ENCODE assay signal across 9 cellular contexts in the genomic region with DNA sequence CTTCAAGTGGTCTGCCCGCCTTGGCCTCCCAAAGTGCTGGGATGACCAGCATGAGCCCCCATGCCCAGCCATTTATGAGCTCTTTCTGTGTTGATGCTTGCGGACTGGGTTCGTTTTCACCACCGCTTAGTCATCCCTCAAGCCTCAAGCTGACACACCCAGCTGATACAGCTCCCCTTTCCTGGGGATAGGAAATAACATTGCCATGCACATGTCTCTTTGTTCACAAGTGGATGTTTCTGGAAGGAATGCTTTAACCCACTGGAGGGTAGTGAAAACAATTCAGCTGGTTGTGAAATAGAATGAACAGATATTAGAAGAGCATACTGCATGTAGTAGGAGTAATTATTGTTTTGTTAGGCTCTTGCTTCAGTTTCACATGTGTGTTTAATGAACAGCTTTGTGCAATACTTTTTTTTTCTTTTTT. TPM values are rescaled to one million over a fixed set of nuclear protein-coding genes. Genes with fewer than 3 reads are reported as not detected.
A peak's percentile ranks its signal among the peaks of the same experiment; 100 is the strongest.
DNase-seq lines count a peak whose midpoint lies in the region; ATAC-seq, FAIRE-seq and TF ChIP-seq lines count a peak whose summit lies in the region.
"Had no signal": no experiment of that assay in that cellular context is flagged by ENCODE, and none has a peak within 500 bp of the region (broad histone marks: within the 10 kb centered on the region; RNA-seq: fewer than 3 reads in every experiment).

No MANE protein-coding gene starts in this region.

- H3K27me3 ChIP-seq in HepG2 (ENCODE audit: control insufficient read depth in 1 of 2, insufficient read depth in 2 of 2, low read length in 2 of 2) (peaks cover 0 to 15% of the 10 kb centered on the region in 2 experiments; a peak in 1 of 5 replicates), right lobe of liver (no peaks in the 10 kb centered on the region), vagina (no peaks in the 10 kb centered on the region), H9 (ENCODE audit: insufficient read depth, low read length) (no peaks in the 10 kb centered on the region), adrenal gland (no peaks in the 10 kb centered on the region)

- TF ChIP-seq EP300 in HepG2 (IDR thresholded peaks at IDR 0.05; ENCODE audit: low read depth in 2 of 2, low read length in 2 of 2) (no peak; a peak in 1 of 4 replicates), HepG2 (CRISPR knock-in tag; IDR thresholded peaks at IDR 0.05; ENCODE audit: borderline replicate concordance) (no peak)

- peaks cover 17% of the 10 kb centered on the region for H3K27me3 Mint-ChIP-seq in H9 (ENCODE audit: low read depth)

- no peak overlapping the region for H2BK120ac ChIP-seq in H9 (ENCODE audit: low read depth, low read length, poor library complexity, severe bottlenecking)

- H2AFZ ChIP-seq in HepG2 (ENCODE audit: low read length) (no peak overlapping the region), H9 (ENCODE audit: low read length) (no peak overlapping the region)

- H3K4me2 ChIP-seq in HepG2 (ENCODE audit: low read depth, low read length) (no peak overlapping the region), H9 (ENCODE audit: insufficient read depth, insufficient read length, low read length) (no peak overlapping the region)

- no peak overlapping the region for H2AK5ac ChIP-seq in H9 (ENCODE audit: insufficient read length, low read length)

- no peak overlapping the region for H2BK15ac ChIP-seq in H9 (ENCODE audit: low read depth, low read length)

- H3K18ac ChIP-seq in H9 (ENCODE audit: insufficient read length, low read depth, low read length), result no peak overlapping the region

- H3K9ac ChIP-seq in HepG2 (ENCODE audit: insufficient read depth, low read depth, low read length), result no peak overlapping the region
- no peak overlapping the region for H3K9ac ChIP-seq in kidney (ENCODE audit: low read length in 2 of 2)
- H3K9ac ChIP-seq in H9 (ENCODE audit: extremely low read depth, insufficient read length, low read length), result no peak overlapping the region

- no peak for FAIRE-seq in HepG2 (lab: Jason Lieb, UNC)
- FAIRE-seq in kidney (lab: Jason Lieb, UNC), result no peak

- H2BK20ac ChIP-seq in H9 (ENCODE audit: low read depth, low read length, poor library complexity, severe bottlenecking), result no peak overlapping the region

- H3K23ac ChIP-seq in H9 (ENCODE audit: insufficient read length, low read depth, low read length), result no peak overlapping the region

- H3K4ac ChIP-seq in H9 (ENCODE audit: low read depth, low read length), result no peak overlapping the region

- H3K79me1 ChIP-seq in H9 (ENCODE audit: insufficient read depth, low read depth, low read length, poor library complexity, severe bottlenecking), result no peaks in the 10 kb centered on the region

- POLR2A ChIA-PET in HepG2 (lab: Yijun Ruan, JAX), result interaction anchor here (1.1 to 1.3 kb wide), 3 partner anchors 8 to 25 kb away, joined by 3 to 6 read pairs (median 6); partner anchors contain the start of gene METTL27

- H3K9me3 ChIP-seq in HepG2 (ENCODE audit: low read length) (no peaks in the 10 kb centered on the region), right lobe of liver (no peaks in the 10 kb centered on the region), kidney (ENCODE audit: control insufficient read depth in 1 of 2, low read length in 2 of 2) (no peaks in the 10 kb centered on the region), vagina (no peaks in the 10 kb centered on the region), H9 (ENCODE audit: control insufficient read depth, low read depth, low read length) (no peaks in the 10 kb centered on the region), adrenal gland (replicated peaks in 1 of 3) (no peaks in the 10 kb centered on the region)

- H3K79me2 ChIP-seq in HepG2 (ENCODE audit: insufficient read depth, low read length) (no peaks in the 10 kb centered on the region), H9 (ENCODE audit: insufficient read depth, low read length) (no peaks in the 10 kb centered on the region)

- 36% methylated on average over 4 of the region's 4 CpGs for WGBS in HepG2 (ENCODE audit: low lambda C conversion rate)
- 60% methylated on average over 4 of the region's 4 CpGs for WGBS in right lobe of liver (ENCODE audit: insufficient coverage, low coverage, low lambda C conversion rate, missing lambda C conversion rate)
- no CpG with 5 or more reads among the region's 4 CpGs for WGBS in H9 (ENCODE audit: extremely low coverage, insufficient read length, low lambda C conversion rate)
- WGBS in adrenal gland, 4 donors, result 70 to 79% (median 73%) methylated on average over 4 of the region's 4 CpGs

- H3K36me3 ChIP-seq in HepG2 (replicated peaks in 1 of 2; ENCODE audit: control insufficient read depth in 1 of 2, insufficient read depth in 2 of 2, low read length in 2 of 2), result no peaks in the 10 kb centered on the region
- no peaks in the 10 kb centered on the region for H3K36me3 ChIP-seq in right lobe of liver
- H3K36me3 ChIP-seq in kidney (ENCODE audit: control insufficient read depth in 1 of 2, insufficient read depth in 2 of 2, low read length in 2 of 2), result no peaks in the 10 kb centered on the region
- H3K36me3 ChIP-seq in vagina, result no peaks in the 10 kb centered on the region
- no peaks in the 10 kb centered on the region for H3K36me3 ChIP-seq in adrenal gland (replicated peaks in 1 of 2)

- DNase-seq in HepG2 (ENCODE audit: low spot score) (no peak), right lobe of liver (no peak), amniotic epithelial cell (ENCODE audit: low read depth) (peak; percentile 99), kidney (peak; percentile 66), vagina (ENCODE audit: extremely low spot score in 2 of 2) (peak in 1 of 2 donors; percentile 95), H9 (no peak), adrenal gland (no peak)
- DNase-seq in central memory CD4-positive, alpha-beta T cell, result no peak

- no peak overlapping the region for H3T11ph ChIP-seq in H9 (ENCODE audit: low read length)

- H3K36me3 Mint-ChIP-seq in H9 (ENCODE audit: insufficient read depth in 1 of 3, low read depth in 3 of 3), result peaks cover 0 to 4% (median 0%) of the 10 kb centered on the region in 3 experiments; a peak in 2 of 7 replicates
- H3K36me3 Mint-ChIP-seq: IgD-negative memory B cell had no signal

- no peak for TF ChIP-seq RAD21 in HepG2 (CRISPR knock-in tag; IDR thresholded peaks at IDR 0.05)

- no peak overlapping the region for H3K14ac ChIP-seq in H9 (ENCODE audit: insufficient read depth, low read length)

- no TSS peak for BruUV-seq in HepG2 (replicated peaks; lab: Mats Ljungman, UMichigan)

- H3K4me1 Mint-ChIP-seq in H9, result peaks cover 18 to 36% of the 10 kb centered on the region in 2 experiments

- H4K8ac ChIP-seq in H9 (replicated peaks; ENCODE audit: insufficient read length, low read depth, low read length), result no peak overlapping the region

- H4K5ac ChIP-seq in H9 (ENCODE audit: insufficient read length, low read depth, low read length), result no peak overlapping the region

- CTCF ChIA-PET in HepG2 (lab: Yijun Ruan, JAX; ENCODE audit: low intra/inter-chr PET ratio, low total read pairs), result no interaction called here

- no peak overlapping the region for H2BK5ac ChIP-seq in H9 (ENCODE audit: insufficient read length, low read length)

- peaks cover 2 to 7% of the 10 kb centered on the region in 2 experiments; a peak in 2 of 5 replicates for H3K9me3 Mint-ChIP-seq in H9

- no peak overlapping the region for H3K27ac ChIP-seq in HepG2 (ENCODE audit: extremely low read length, insufficient read depth, low read length)
- no peak overlapping the region for H3K27ac ChIP-seq in right lobe of liver
- H3K27ac ChIP-seq in kidney (ENCODE audit: low read depth in 2 of 2, low read length in 2 of 2), result peak overlapping the region; percentile 6 to 47
- peak overlapping the region; percentile 85 for H3K27ac ChIP-seq in vagina
- H3K27ac ChIP-seq in H9 (ENCODE audit: insufficient read length, low read depth, low read length), result no peak overlapping the region
- H3K27ac ChIP-seq in adrenal gland, result no peak overlapping the region

- ATAC-seq in HepG2 (no peak), right lobe of liver (no peak)

- H3K56ac ChIP-seq in H9 (ENCODE audit: insufficient read length, low read depth, low read length), result no peak overlapping the region

- H4K20me1 ChIP-seq in HepG2 (ENCODE audit: insufficient read depth, low read length) (no peaks in the 10 kb centered on the region), H9 (ENCODE audit: control insufficient read depth, insufficient read depth, insufficient read length) (no peaks in the 10 kb centered on the region)

- no peak for TF ChIP-seq CTCF in HepG2 (CRISPR knock-in tag; IDR thresholded peaks at IDR 0.05)
- TF ChIP-seq CTCF in right lobe of liver (IDR thresholded peaks at IDR 0.05), result no peak
- no peak for TF ChIP-seq CTCF in kidney (IDR thresholded peaks at IDR 0.05; ENCODE audit: borderline replicate concordance, extremely low read depth, insufficient read depth)
- TF ChIP-seq CTCF in vagina (IDR thresholded peaks at IDR 0.05), result no peak
- TF ChIP-seq CTCF in H9 (conservative IDR thresholded peaks at IDR 0.05), result no peak
- TF ChIP-seq CTCF in adrenal gland (IDR thresholded peaks at IDR 0.05), result no peak

- H3K4me3 Mint-ChIP-seq in H9, result no peak overlapping the region

- no peak overlapping the region; a peak in 1 of 7 replicates for H3K27ac Mint-ChIP-seq in H9
- H3K27ac Mint-ChIP-seq: IgD-negative memory B cell had no signal

- H3K4me1 ChIP-seq in HepG2 (ENCODE audit: insufficient read depth, low read length), result peaks cover 2% of the 10 kb centered on the region
- peaks cover 0 to 4% (median 0%) of the 10 kb centered on the region in 4 donors for H3K4me1 ChIP-seq in right lobe of liver
- peaks cover 5 to 13% of the 10 kb centered on the region in 2 donors for H3K4me1 ChIP-seq in kidney (ENCODE audit: control insufficient read depth in 1 of 2, insufficient read depth in 1 of 2, low read depth in 1 of 2, low read length in 2 of 2)
- peaks cover 48% of the 10 kb centered on the region for H3K4me1 ChIP-seq in vagina
- no peaks in the 10 kb centered on the region for H3K4me1 ChIP-seq in H9 (ENCODE audit: insufficient read depth, low read length)
- peaks cover 0 to 6% of the 10 kb centered on the region in 2 donors for H3K4me1 ChIP-seq in adrenal gland (replicated peaks in 1 of 2)

- H3K4me3 ChIP-seq in HepG2 (replicated peaks in 1 of 3; ENCODE audit: insufficient read depth in 1 of 3, low read depth in 2 of 3, low read length in 3 of 3) (no peak overlapping the region), right lobe of liver (no peak overlapping the region), kidney (ENCODE audit: low read length in 2 of 2) (no peak overlapping the region), vagina (no peak overlapping the region), adrenal gland (no peak overlapping the region)

- intact Hi-C loops in HepG2 (cut with micrococcal nuclease; ENCODE audit: unreplicated experiment), result no loop called here
- intact Hi-C loops in right lobe of liver (cut with DNase I), result loop anchor here in 1 of 2 donors (10.0 kb wide), 1 partner anchor 116 kb away; the partner anchor contains the start of gene ABHD11
- intact Hi-C loops in kidney (cut with DNase I), result no loop called here
- intact Hi-C loops in vagina (cut with DNase I), result no loop called here
- intact Hi-C loops in adrenal gland (cut with DNase I), result loop anchor here in 1 of 2 donors (10.0 kb wide), 1 partner anchor 246 kb away; no protein-coding TSS in a partner anchor

- H4K91ac ChIP-seq in H9 (ENCODE audit: insufficient read length, low read depth, low read length), result no peak overlapping the region

- TF ChIP-seq POLR2A in HepG2 (IDR thresholded peaks at IDR 0.05; ENCODE audit: insufficient read depth in 1 of 2, low read depth in 2 of 2, low read length in 2 of 2), result no peak
- TF ChIP-seq POLR2A in right lobe of liver (IDR thresholded peaks at IDR 0.05), result no peak
- TF ChIP-seq POLR2A in vagina (IDR thresholded peaks at IDR 0.05), result no peak
- no peak for TF ChIP-seq POLR2A in adrenal gland (IDR thresholded peaks at IDR 0.05)

- no peaks in the 10 kb centered on the region for H3K23me2 ChIP-seq in H9 (ENCODE audit: insufficient read length, low read depth, low read length, poor library complexity, severe bottlenecking)

- in situ Hi-C loops in HepG2 (cut with HindIII; ENCODE audit: extremely low pct_ligation_motif_present, low pct_unique_long_range_greater_than_20kb), result no loop called here

- H2BK12ac ChIP-seq in H9 (ENCODE audit: insufficient read length, low read depth, low read length), result no peak overlapping the region

RNA-seq across cellular contexts. Expression of gene METTL27, which starts 8.5 kb away (rescaled TPM):
- 1.2 and 2.0 TPM in 2 replicates for total RNA-seq in HepG2 (2016; rRNA removed; fragmentation: Illumina TruSeq; extraction: Trizol)
- 0.88 and 1.1 TPM in 2 replicates for total RNA-seq in HepG2 (2016; cell fraction: cytosol; rRNA removed; fragmentation: Illumina TruSeq; extraction: Trizol; ENCODE audit: low read depth)
- total RNA-seq in HepG2 (2016; cell fraction: insoluble cytoplasmic fraction; rRNA removed; fragmentation: Illumina TruSeq; extraction: Trizol), result 1.3 and 1.7 TPM in 2 replicates
- total RNA-seq in HepG2 (2016; cell fraction: membrane; rRNA removed; fragmentation: Illumina TruSeq; extraction: Trizol), result 0.77 and 1.5 TPM in 2 replicates
- 0.60 and 0.99 TPM in 2 replicates for total RNA-seq in HepG2 (2016; cell fraction: nucleus; rRNA removed; fragmentation: Illumina TruSeq; extraction: Trizol)
- 3.0 and 3.6 TPM in 2 replicates for polyA plus RNA-seq in HepG2 (2011; rRNA removed)
- 1.5 and 4.7 TPM in 2 replicates for polyA plus RNA-seq in HepG2 (2011; cell fraction: cytosol; rRNA removed)
- polyA plus RNA-seq in HepG2 (2011; cell fraction: nucleus; rRNA removed), result 3.3 and 4.0 TPM in 2 replicates
- 1.8 and 2.3 TPM in 2 replicates for polyA plus RNA-seq in HepG2 (2012)
- polyA plus RNA-seq in HepG2 (2016; cell fraction: cytosol; fragmentation: Illumina TruSeq; extraction: Trizol; ENCODE audit: low read depth), result 1.4 and 1.7 TPM in 2 replicates
- polyA plus RNA-seq in HepG2 (2016; cell fraction: insoluble cytoplasmic fraction; fragmentation: Illumina TruSeq; extraction: Trizol; ENCODE audit: low read depth), result 0.83 and 1.6 TPM in 2 replicates
- 0.92 and 1.7 TPM in 2 replicates for polyA plus RNA-seq in HepG2 (2016; cell fraction: membrane; fragmentation: Illumina TruSeq; extraction: Trizol; ENCODE audit: low read depth)
- 1.5 and 1.8 TPM in 2 replicates for polyA plus RNA-seq in HepG2 (2016; cell fraction: nucleus; fragmentation: Illumina TruSeq; extraction: Trizol; ENCODE audit: insufficient read depth, low read depth)
- 3.6 and 5.4 TPM in 2 replicates for polyA minus RNA-seq in HepG2 (2011; rRNA and poly(A)+ RNA removed; ENCODE audit: low replicate concordance)
- polyA minus RNA-seq in HepG2 (2011; cell fraction: cytosol; rRNA and poly(A)+ RNA removed), result 0.69 and 0.70 TPM in 2 replicates
- polyA minus RNA-seq in HepG2 (2011; cell fraction: nucleus; rRNA and poly(A)+ RNA removed), result 2.1 and 3.7 TPM in 2 replicates
- total RNA-seq in right lobe of liver, result 1 to 10 TPM in 3 of 6 experiments, under 1 TPM in 3; 0.49 to 1.4 (median 1.0) TPM
- total RNA-seq in kidney, result 19.3 TPM
- 12.9 TPM for polyA plus RNA-seq in kidney (ENCODE audit: insufficient read depth, low read depth, low replicate concordance)
- not detected for total RNA-seq in vagina
- total RNA-seq in H9 (2021), result 13.5 and 14.9 TPM in 2 replicates
- total RNA-seq in adrenal gland, result 1 to 10 TPM in 7 of 8 donors, not detected in 1; 1.3 to 8.3 (median 3.3) TPM
- 1 to 10 TPM in 2 of 3 donors, under 1 TPM in 1; 0.40 to 2.2 (median 1.1) TPM for polyA plus RNA-seq in adrenal gland
- polyA plus RNA-seq: IgD-negative memory B cell had no signal

RNA-seq across cellular contexts. Expression of gene TMEM270, which starts 10.2 kb away (rescaled TPM):
- total RNA-seq in HepG2 (2016; rRNA removed; fragmentation: Illumina TruSeq; extraction: Trizol), result not detected in 2 replicates
- total RNA-seq in HepG2 (2016; cell fraction: cytosol; rRNA removed; fragmentation: Illumina TruSeq; extraction: Trizol; ENCODE audit: low read depth), result not detected in 2 replicates
- total RNA-seq in HepG2 (2016; cell fraction: insoluble cytoplasmic fraction; rRNA removed; fragmentation: Illumina TruSeq; extraction: Trizol), result not detected in 2 replicates
- not detected in 2 replicates for total RNA-seq in HepG2 (2016; cell fraction: membrane; rRNA removed; fragmentation: Illumina TruSeq; extraction: Trizol)
- not detected in 2 replicates for total RNA-seq in HepG2 (2016; cell fraction: nucleus; rRNA removed; fragmentation: Illumina TruSeq; extraction: Trizol)
- not detected in 2 replicates for polyA plus RNA-seq in HepG2 (2011; rRNA removed)
- polyA plus RNA-seq in HepG2 (2011; cell fraction: cytosol; rRNA removed), result not detected in 2 replicates
- polyA plus RNA-seq in HepG2 (2011; cell fraction: nucleus; rRNA removed), result not detected in 2 replicates
- polyA plus RNA-seq in HepG2 (2012), result not detected in 2 replicates
- polyA plus RNA-seq in HepG2 (2016; cell fraction: cytosol; fragmentation: Illumina TruSeq; extraction: Trizol; ENCODE audit: low read depth), result not detected in 2 replicates
- not detected in 2 replicates for polyA plus RNA-seq in HepG2 (2016; cell fraction: insoluble cytoplasmic fraction; fragmentation: Illumina TruSeq; extraction: Trizol; ENCODE audit: low read depth)
- not detected in 2 replicates for polyA plus RNA-seq in HepG2 (2016; cell fraction: membrane; fragmentation: Illumina TruSeq; extraction: Trizol; ENCODE audit: low read depth)
- polyA plus RNA-seq in HepG2 (2016; cell fraction: nucleus; fragmentation: Illumina TruSeq; extraction: Trizol; ENCODE audit: insufficient read depth, low read depth), result not detected in 2 replicates
- 1.4 TPM in 1 of 2 replicates, not detected in the other for polyA minus RNA-seq in HepG2 (2011; rRNA and poly(A)+ RNA removed; ENCODE audit: low replicate concordance)
- polyA minus RNA-seq in HepG2 (2011; cell fraction: cytosol; rRNA and poly(A)+ RNA removed), result not detected in 2 replicates
- polyA minus RNA-seq in HepG2 (2011; cell fraction: nucleus; rRNA and poly(A)+ RNA removed), result not detected in 2 replicates
- not detected for total RNA-seq in right lobe of liver
- total RNA-seq in kidney, result 0.50 TPM
- polyA plus RNA-seq in kidney (ENCODE audit: insufficient read depth, low read depth, low replicate concordance), result not detected
- total RNA-seq in vagina, result not detected
- not detected in 2 replicates for total RNA-seq in H9 (2021)
- not detected for total RNA-seq in adrenal gland
- under 1 TPM in 2 of 3 donors, not detected in 1; 0.20 to 0.56 TPM for polyA plus RNA-seq in adrenal gland
- polyA plus RNA-seq: IgD-negative memory B cell had no signal

RNA-seq across cellular contexts. Expression of gene CLDN4, which starts 20.0 kb away (rescaled TPM):
- total RNA-seq in HepG2 (2016; rRNA removed; fragmentation: Illumina TruSeq; extraction: Trizol), result 9.4 and 28.2 TPM in 2 replicates
- total RNA-seq in HepG2 (2016; cell fraction: cytosol; rRNA removed; fragmentation: Illumina TruSeq; extraction: Trizol; ENCODE audit: low read depth), result 4.3 and 4.7 TPM in 2 replicates
- total RNA-seq in HepG2 (2016; cell fraction: insoluble cytoplasmic fraction; rRNA removed; fragmentation: Illumina TruSeq; extraction: Trizol), result 9.9 and 28.5 TPM in 2 replicates
- 7.4 and 7.9 TPM in 2 replicates for total RNA-seq in HepG2 (2016; cell fraction: membrane; rRNA removed; fragmentation: Illumina TruSeq; extraction: Trizol)
- total RNA-seq in HepG2 (2016; cell fraction: nucleus; rRNA removed; fragmentation: Illumina TruSeq; extraction: Trizol), result 24.8 and 28.9 TPM in 2 replicates
- 35.7 and 47.4 TPM in 2 replicates for polyA plus RNA-seq in HepG2 (2011; rRNA removed)
- 46.8 and 65.8 TPM in 2 replicates for polyA plus RNA-seq in HepG2 (2011; cell fraction: cytosol; rRNA removed)
- 34.9 and 35.5 TPM in 2 replicates for polyA plus RNA-seq in HepG2 (2011; cell fraction: nucleus; rRNA removed)
- polyA plus RNA-seq in HepG2 (2012), result 16.0 and 29.2 TPM in 2 replicates
- polyA plus RNA-seq in HepG2 (2016; cell fraction: cytosol; fragmentation: Illumina TruSeq; extraction: Trizol; ENCODE audit: low read depth), result 2.9 and 3.1 TPM in 2 replicates
- 8.7 and 9.9 TPM in 2 replicates for polyA plus RNA-seq in HepG2 (2016; cell fraction: insoluble cytoplasmic fraction; fragmentation: Illumina TruSeq; extraction: Trizol; ENCODE audit: low read depth)
- 3.9 and 4.0 TPM in 2 replicates for polyA plus RNA-seq in HepG2 (2016; cell fraction: membrane; fragmentation: Illumina TruSeq; extraction: Trizol; ENCODE audit: low read depth)
- 34.6 and 39.8 TPM in 2 replicates for polyA plus RNA-seq in HepG2 (2016; cell fraction: nucleus; fragmentation: Illumina TruSeq; extraction: Trizol; ENCODE audit: insufficient read depth, low read depth)
- 55.3 and 116 TPM in 2 replicates for polyA minus RNA-seq in HepG2 (2011; rRNA and poly(A)+ RNA removed; ENCODE audit: low replicate concordance)
- 39.1 and 50.4 TPM in 2 replicates for polyA minus RNA-seq in HepG2 (2011; cell fraction: cytosol; rRNA and poly(A)+ RNA removed)
- 8.5 and 9.7 TPM in 2 replicates for polyA minus RNA-seq in HepG2 (2011; cell fraction: nucleus; rRNA and poly(A)+ RNA removed)
- total RNA-seq in right lobe of liver, result 1 to 10 TPM in 5 of 6 experiments, under 1 TPM in 1; 0.56 to 3.9 (median 1.3) TPM
- 342 TPM for total RNA-seq in kidney
- 82.6 TPM for polyA plus RNA-seq in kidney (ENCODE audit: insufficient read depth, low read depth, low replicate concordance)
- 29.5 TPM for total RNA-seq in vagina
- total RNA-seq in H9 (2021), result 15.5 and 15.6 TPM in 2 replicates
- total RNA-seq in adrenal gland, result 1 to 10 TPM in 1 of 8 donors, under 1 TPM in 6, not detected in 1; 0.16 to 1.2 (median 0.41) TPM
- polyA plus RNA-seq in adrenal gland, result under 1 TPM; 0.04 to 0.48 (median 0.37) TPM
- polyA plus RNA-seq: IgD-negative memory B cell had no signal

Comparison
In these comparisons a context has a peak if more than half of its experiments do, and no peak if none do; other contexts are left out.
1. DNase-seq: peak in amniotic epithelial cell (single experiment) and kidney (single experiment); none in HepG2 (single experiment), right lobe of liver (0 of 3), H9 (single experiment), adrenal gland (0 of 7) and central memory CD4-positive, alpha-beta T cell (single experiment).
2. H3K27ac ChIP-seq: peak in kidney (2 of 2) and vagina (single experiment); none in HepG2 (single experiment), right lobe of liver (0 of 3), H9 (single experiment) and adrenal gland (0 of 5).
3. RNA of gene CLDN4, which starts 20.0 kb away (total RNA-seq): 342 TPM in kidney (single experiment); 29.5 TPM in vagina (single experiment), 4.3 to 28.9 TPM in HepG2, 15.5 to 15.6 TPM in H9, 0.56 to 3.9 TPM in right lobe of liver and 0.16 to 1.2 TPM in adrenal gland; every median in the first group is over 10 times any median in the second.